ENCODE assay signal across 8 cellular contexts in genomic region chr1:205774277-205775014, GRCh38. TPM values are rescaled to one million over a fixed set of nuclear protein-coding genes. Genes with fewer than 3 reads are reported as not detected.
DNase-seq lines count a peak whose midpoint lies in the region; ATAC-seq and TF ChIP-seq lines count a peak whose summit lies in the region.

No MANE protein-coding gene starts in this region.

- no peak for TF ChIP-seq CTCF in GM06990 (IDR thresholded peaks at IDR 0.05; ENCODE audit: insufficient read depth, low read length, poor library complexity, severe bottlenecking)

- peaks cover 55% of the 10 kb centered on the region for H3K4me1 ChIP-seq in mononuclear cell (ENCODE audit: insufficient read depth, low read length)

- H3K9me3 ChIP-seq in mononuclear cell (ENCODE audit: low read depth, low read length) = no peaks in the 10 kb centered on the region

- no peaks in the 10 kb centered on the region; the same call in 1 of the 2 replicates for H3K36me3 ChIP-seq in GM06990 (ENCODE audit: control insufficient read depth, insufficient read depth, low read length)

- H3K27me3 ChIP-seq in GM06990 (replicated peaks; ENCODE audit: control insufficient read depth, insufficient read depth, low read length) (no peaks in the 10 kb centered on the region), mononuclear cell (ENCODE audit: insufficient read depth, low read length) (no peaks in the 10 kb centered on the region)

- peak; percentile 24 for ATAC-seq in HG03159 (IDR thresholded peaks at IDR 0.05; ENCODE audit: unreplicated experiment)
- ATAC-seq in HG03378 (IDR thresholded peaks at IDR 0.05; ENCODE audit: unreplicated experiment) = no peak

- peak; percentile 32 for DNase-seq in GM06990 (ENCODE audit: extremely low read depth, insufficient read length)
- DNase-seq in activated CD4-positive, alpha-beta T cell treated with anti-CD3 and anti-CD28 coated beads for 4 hours = peak; percentile 18 to 40
- peak; percentile 57 for DNase-seq in ecto neural progenitor cell (ENCODE audit: low spot score)
- peak; percentile 14 for DNase-seq in stimulated activated naive CD4-positive, alpha-beta T cell treated with Interleukin-2 at 50 U/mL for 16 hours (lab: John Stamatoyannopoulos, UW)
- no peak for DNase-seq in MV-4-11 (lab: John Stamatoyannopoulos, UW)

- H3K4me3 ChIP-seq in GM06990 (replicated peaks; ENCODE audit: low read depth, low read length) = peak overlapping the region; percentile 84
- peak overlapping the region; percentile 86 for H3K4me3 ChIP-seq in mononuclear cell (ENCODE audit: low read length)

RNA-seq across cellular contexts. Expression of gene RAB29, which starts 0.8 kb away (rescaled TPM):
- total RNA-seq in mononuclear cell = 21.1 TPM

RNA-seq across cellular contexts. Expression of gene NUCKS1, which starts 24.5 kb away (rescaled TPM):
- 60.8 TPM for total RNA-seq in mononuclear cell

RNA-seq across cellular contexts. Expression of gene SLC41A1, which starts 38.6 kb away (rescaled TPM):
- 16.1 TPM for total RNA-seq in mononuclear cell
